Comparison of ENCODE assay signal across 12 cellular contexts in genomic region chr6:89951574-89952360, GRCh38. TPM values are rescaled to one million over a fixed set of nuclear protein-coding genes. Genes with fewer than 3 reads are reported as not detected.
DNase-seq lines count a peak whose midpoint lies in the region; ATAC-seq and TF ChIP-seq lines count a peak whose summit lies in the region.
"Had no signal": no experiment of that assay in that cellular context is flagged by ENCODE, and none has a peak within 500 bp of the region (broad histone marks: within the 10 kb centered on the region; RNA-seq: fewer than 3 reads in every experiment).

No MANE protein-coding gene starts in this region.

- DNase-seq in NCI-H2081 (lab: John Stamatoyannopoulos, UW) (peak; percentile 44 to 78), NCI-H2081 treated with DMSO at 0.1 percent for 48 hours (lab: John Stamatoyannopoulos, UW) (no peak), PC-3 (peak; percentile 87), epithelial cell of esophagus (ENCODE audit: low read depth) (peak; percentile 68), posterior cingulate gyrus (peak; percentile 47 to 96 (median 68)), mucosa of descending colon (no peak), GM10248 (ENCODE audit: extremely low spot score) (no peak)
- DNase-seq: NCI-H82, transverse colon had no signal

- no TSS peak for BruUV-seq in PC-3 (replicated peaks; lab: Mats Ljungman, UMichigan)

- no peaks in the 10 kb centered on the region for H3K9me2 ChIP-seq in PC-3 (replicated peaks; ENCODE audit: low read length)

- H3K36me3 ChIP-seq in PC-3 (ENCODE audit: low read depth, low read length) (no peaks in the 10 kb centered on the region), mucosa of descending colon (ENCODE audit: low read depth) (no peaks in the 10 kb centered on the region)
- H3K36me3 ChIP-seq: breast epithelium, prostate gland, transverse colon had no signal

- H3K9me3 ChIP-seq in PC-3 (ENCODE audit: low read length), result no peaks in the 10 kb centered on the region
- H3K9me3 ChIP-seq in mucosa of descending colon, result no peaks in the 10 kb centered on the region
- H3K9me3 ChIP-seq: breast epithelium, prostate gland, transverse colon had no signal

- H3K4me2 ChIP-seq in PC-3 (ENCODE audit: low read length), result peak overlapping the region; percentile 77

- H3K4me3 ChIP-seq in PC-3 (ENCODE audit: low read length) (peak overlapping the region; percentile 33), epithelial cell of esophagus (ENCODE audit: low read length) (no peak overlapping the region), mucosa of descending colon (no peak overlapping the region)
- H3K4me3 ChIP-seq: breast epithelium, prostate gland, transverse colon had no signal

- H3K9ac ChIP-seq in PC-3 (ENCODE audit: low read length), result peak overlapping the region; percentile 58

- H2AFZ ChIP-seq in PC-3 (ENCODE audit: low read length), result 0 out of 2 replicates have a peak overlapping the region, but pooled peaks have one; percentile 43

- peak overlapping the region; percentile 90 for H3K27ac ChIP-seq in PC-3 (ENCODE audit: low read length)
- H3K27ac ChIP-seq: breast epithelium, prostate gland, transverse colon had no signal

- peaks cover 4% of the 10 kb centered on the region for H3F3A ChIP-seq in PC-3 (ENCODE audit: low read length, unreplicated experiment)

- H3K79me2 ChIP-seq in PC-3 (ENCODE audit: low read length), result no peaks in the 10 kb centered on the region

- POLR2A ChIA-PET in PC-3 (lab: Charles Lee; ENCODE audit: unreplicated experiment), result no interaction called here
- POLR2A ChIA-PET in GM10248 (lab: Yijun Ruan, JAX), result no interaction called here

- intact Hi-C loops in PC-3 (cut with micrococcal nuclease) (loop anchor here (1.0 to 2.0 kb wide), 2 partner anchors 11 to 267 kb away; no protein-coding TSS in a partner anchor), posterior cingulate gyrus (cut with DNase I) (no loop called here), mucosa of descending colon (cut with DNase I, micrococcal nuclease) (no loop called here)

- CTCF ChIA-PET in PC-3 (lab: Charles Lee) (interaction anchor here (0.5 to 3.1 kb wide), 4 partner anchors 11 to 1431 kb away, joined by 3 to 22 read pairs (median 4); no protein-coding TSS in a partner anchor), GM10248 (lab: Yijun Ruan, JAX) (interaction anchor here (1.1 to 5.1 kb wide), 4 partner anchors 9 to 527 kb away, joined by 3 to 25 read pairs (median 4); no protein-coding TSS in a partner anchor)

- peaks cover 44% of the 10 kb centered on the region for H3K4me1 ChIP-seq in PC-3 (ENCODE audit: insufficient read depth, low read length)
- H3K4me1 ChIP-seq in mucosa of descending colon (ENCODE audit: low read depth), result no peaks in the 10 kb centered on the region
- H3K4me1 ChIP-seq: breast epithelium, prostate gland, transverse colon had no signal

- H3K27me3 ChIP-seq in PC-3 (ENCODE audit: low read length), result no peaks in the 10 kb centered on the region
- H3K27me3 ChIP-seq: breast epithelium, transverse colon had no signal

- ATAC-seq in PC-3 (peak; percentile 71), mucosa of descending colon (no peak), HG02884 (IDR thresholded peaks at IDR 0.05; ENCODE audit: unreplicated experiment) (no peak)

- peak; percentile 42 for TF ChIP-seq CTCF in PC-3 (conservative IDR thresholded peaks at IDR 0.05; ENCODE audit: low read depth, low read length)
- peak; percentile 20 for TF ChIP-seq CTCF in epithelial cell of esophagus (IDR thresholded peaks at IDR 0.05; ENCODE audit: insufficient read depth, low read depth, low read length, missing control alignments)
- TF ChIP-seq CTCF in mucosa of descending colon (IDR thresholded peaks at IDR 0.05), result no peak
- TF ChIP-seq CTCF in GM10248 (IDR thresholded peaks at IDR 0.05; ENCODE audit: control extremely low read depth, extremely low read depth, low read depth, missing control alignments), result no peak

- H4K20me1 ChIP-seq in PC-3 (ENCODE audit: low read length), result no peaks in the 10 kb centered on the region

RNA-seq across cellular contexts. Expression of gene GJA10, which starts 57.5 kb away (rescaled TPM):
- total RNA-seq in PC-3 (2014; rRNA removed) (not detected in 2 replicates), mucosa of descending colon (not detected)
- total RNA-seq: breast epithelium, prostate gland, transverse colon had no signal

Comparison
In these comparisons a context has a peak if more than half of its experiments do, and no peak if none do; other contexts are left out.
1. DNase-seq: peak in NCI-H2081 (2 of 2), PC-3 (single experiment), epithelial cell of esophagus (single experiment) and posterior cingulate gyrus (10 of 10); none in NCI-H2081 treated with DMSO at 0.1 percent for 48 hours (single experiment), mucosa of descending colon (0 of 3) and GM10248 (single experiment).
2. CTCF ChIP-seq: peak in PC-3 (single experiment) and epithelial cell of esophagus (single experiment); none in mucosa of descending colon (single experiment) and GM10248 (single experiment).